Comparison of ENCODE assay signal across 17 cellular contexts in the genomic region with DNA sequence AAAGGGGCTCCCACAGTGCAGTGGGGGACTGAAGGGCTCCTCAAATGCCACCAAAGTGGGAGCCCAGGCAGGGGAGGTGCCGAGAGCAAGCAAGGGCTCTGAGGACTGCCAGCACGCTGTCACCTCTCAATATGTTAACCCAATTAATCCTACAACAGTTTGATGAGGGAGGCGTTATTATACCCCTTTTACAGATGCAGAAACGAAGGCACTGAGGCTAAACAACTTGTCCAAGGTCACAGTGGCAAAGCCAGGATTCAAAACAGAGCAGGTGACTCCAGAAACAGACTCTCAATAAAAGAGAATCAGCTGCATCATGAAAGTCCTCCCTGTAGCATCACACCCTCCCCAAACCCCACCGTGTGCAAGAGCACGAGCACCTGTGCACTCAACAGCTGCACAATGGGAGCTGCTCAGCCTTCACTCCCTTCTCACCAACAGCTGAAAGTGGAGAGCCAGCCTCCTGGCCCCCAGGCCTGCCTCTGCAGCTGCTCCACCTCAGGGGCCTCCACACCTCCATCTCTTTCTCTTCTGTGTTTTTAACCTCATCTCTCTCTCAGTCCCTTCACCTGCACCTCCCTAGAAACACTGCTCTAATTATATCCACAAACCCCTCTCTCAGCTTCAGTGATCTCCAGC. TPM values are rescaled to one million over a fixed set of nuclear protein-coding genes. Genes with fewer than 3 reads are reported as not detected.
DNase-seq lines count a peak whose midpoint lies in the region; ATAC-seq, FAIRE-seq and TF ChIP-seq lines count a peak whose summit lies in the region.
"Had no signal": no experiment of that assay in that cellular context is flagged by ENCODE, and none has a peak within 500 bp of the region (broad histone marks: within the 10 kb centered on the region; RNA-seq: fewer than 3 reads in every experiment).

No MANE protein-coding gene starts in this region.

- peak overlapping the region; percentile 24; the same call in 1 of the 2 replicates for H3K27ac ChIP-seq in C4-2B
- H3K27ac ChIP-seq in lower lobe of right lung = peak overlapping the region; percentile 41
- no peak overlapping the region for H3K27ac ChIP-seq in small intestine (ENCODE audit: low read depth in 1 of 2, low read length in 1 of 2)
- H3K27ac ChIP-seq: Peyer's patch, right atrium auricular region had no signal

- no peak overlapping the region for H3K4me3 ChIP-seq in lower lobe of right lung
- H3K4me3 ChIP-seq in small intestine (ENCODE audit: low read depth in 1 of 2, low read length in 2 of 2) = no peak overlapping the region
- H3K4me3 ChIP-seq: Peyer's patch, right atrium auricular region had no signal

- peak; percentile 25 for DNase-seq in SHP77 treated with DMSO at 0.1 percent for 48 hours (lab: John Stamatoyannopoulos, UW)
- no peak for DNase-seq in lower lobe of right lung
- no peak for DNase-seq in small intestine
- DNase-seq: DMS79; erythroblast; NCI-H1048; NCI-H226; Peyer's patch; stimulated activated CD4-positive, alpha-beta T cell treated with anti-CD3 and anti-CD28 coated beads, Interleukin-2, amount 100 ng/mL, for 48 hours had no signal

- 84 to 86% (median 84%) methylated on average over 6 of the region's 6 CpGs for WGBS in small intestine, 3 donors

- TF ChIP-seq CTCF in C4-2B (conservative IDR thresholded peaks at IDR 0.05) (no peak), lower lobe of right lung (IDR thresholded peaks at IDR 0.05) (no peak)

- H3K27me3 ChIP-seq in lower lobe of right lung (ENCODE audit: low read depth) (no peaks in the 10 kb centered on the region), small intestine (ENCODE audit: control insufficient read depth in 2 of 2, insufficient read depth in 2 of 2, low read length in 2 of 2) (no peaks in the 10 kb centered on the region)
- H3K27me3 ChIP-seq: Peyer's patch, right atrium auricular region had no signal

- ATAC-seq in GM19468 (IDR thresholded peaks at IDR 0.05; ENCODE audit: extremely low read depth, unreplicated experiment) (peak; percentile 28), lower lobe of right lung (no peak), HG02938 (IDR thresholded peaks at IDR 0.05; ENCODE audit: unreplicated experiment) (no peak), HG03175 (IDR thresholded peaks at IDR 0.05; ENCODE audit: unreplicated experiment) (no peak), GM19455 (IDR thresholded peaks at IDR 0.05; ENCODE audit: unreplicated experiment) (no peak)
- ATAC-seq: left lobe of liver had no signal

- no peak for FAIRE-seq in small intestine (lab: Jason Lieb, UNC)
- FAIRE-seq: urothelium cell line had no signal

- H3K4me1 ChIP-seq in lower lobe of right lung = peaks cover 74% of the 10 kb centered on the region
- peaks cover 0 to 5% of the 10 kb centered on the region in 2 donors for H3K4me1 ChIP-seq in small intestine (ENCODE audit: control insufficient read depth in 2 of 2, insufficient read depth in 1 of 2, low read depth in 1 of 2, low read length in 1 of 2)

- H3K9me3 ChIP-seq in lower lobe of right lung (no peaks in the 10 kb centered on the region), small intestine (ENCODE audit: control insufficient read depth, low read depth) (no peaks in the 10 kb centered on the region)
- H3K9me3 ChIP-seq: Peyer's patch, right atrium auricular region had no signal

- H3K36me3 ChIP-seq in lower lobe of right lung = peaks cover 18% of the 10 kb centered on the region
- H3K36me3 ChIP-seq in small intestine (ENCODE audit: control insufficient read depth in 2 of 2, insufficient read depth in 2 of 2, low read length in 2 of 2) = peaks cover 2% of the 10 kb centered on the region in 2 donors
- H3K36me3 ChIP-seq: right atrium auricular region had no signal

- intact Hi-C loops in lower lobe of right lung (cut with DNase I) = no loop called here

RNA-seq across cellular contexts. Expression of gene NPC1, which starts 8.1 kb away (rescaled TPM):
- total RNA-seq in lower lobe of right lung = 114 TPM
- 10 to 100 TPM in 2 of 3 donors, 1 to 10 TPM in 1; 8.7 to 24.9 (median 17.0) TPM for polyA plus RNA-seq in small intestine

Comparison
In these comparisons a context has a peak if more than half of its experiments do, and no peak if none do; other contexts are left out.
1. H3K27ac ChIP-seq: peak in C4-2B (single experiment) and lower lobe of right lung (single experiment); none in small intestine (0 of 2).